32 cellular contexts compared by ENCODE assay signal in genomic region chr11:86269645-86270044, GRCh38.
"Had no signal": no experiment of that assay in that cellular context is flagged by ENCODE, and none has a peak within 500 bp of the region (broad histone marks: within the 10 kb centered on the region; RNA-seq: fewer than 3 reads in every experiment).

No MANE protein-coding gene starts in this region.

- H3K4me1 ChIP-seq: left lung, lower lobe of right lung, prostate gland, suprapubic skin had no signal

- H3K9me3 ChIP-seq: left lung, lower lobe of right lung, pancreas, prostate gland, stomach, suprapubic skin, thoracic aorta, tibial artery, uterus had no signal

- DNase-seq: hypothalamus; immature natural killer cell; kidney; left colon; left lung; lower lobe of right lung; mammary epithelial cell; mesendoderm; naive B cell; nucleus accumbens; pancreas; posterior cingulate gyrus; retina; right cardiac atrium; stimulated activated CD4-positive, alpha-beta T cell treated with anti-CD3 and anti-CD28 coated beads, Interleukin-12 subunit alpha, Interleukin-12 subunit beta, amount 100 ng/mL, for 4 hours; stimulated activated CD4-positive, alpha-beta T cell treated with anti-CD3 and anti-CD28 coated beads, Interleukin-15, amount 100 ng/mL, for 24 hours; stimulated activated CD4-positive, alpha-beta T cell treated with anti-CD3 and anti-CD28 coated beads, Interleukin-2, amount 100 ng/mL, for 24 hours; stimulated activated CD4-positive, alpha-beta T cell treated with anti-CD3 and anti-CD28 coated beads, Interleukin-4, amount 100 ng/mL, for 1 hour; stimulated activated naive B cell treated with anti-CD40 and anti-IgM and Interleukin-4, amounts not matched to agents 10 μg/mL and 1 μg/mL and 100 μg/mL, for 72 hours; stimulated activated naive CD8-positive, alpha-beta T cell treated with anti-CD3 and anti-CD28 coated beads, Interleukin-15, Interleukin-2, amounts not matched to agents 100 U/mL and 50 U/mL, for 24 hours; stomach; tibial artery; uterus had no signal

- ATAC-seq: left colon; left lung; lower lobe of right lung; pancreas; right cardiac atrium; sciatic nerve; stimulated activated naive B cell treated with anti-CD40 and anti-IgM and Interleukin-4, amounts not matched to agents 10 μg/mL and 1 μg/mL and 100 μg/mL, for 72 hours; stimulated activated naive CD8-positive, alpha-beta T cell treated with anti-CD3 and anti-CD28 coated beads, Interleukin-15, Interleukin-2, amounts not matched to agents 100 U/mL and 50 U/mL, for 24 hours had no signal

- H3K27ac Mint-ChIP-seq: mesothelial cell of epicardium, type B pancreatic cell had no signal

- H3K36me3 ChIP-seq: pancreas, prostate gland, uterus had no signal

- H3K27me3 Mint-ChIP-seq: naive B cell; stimulated activated naive B cell treated with anti-CD40 and anti-IgM and Interleukin-4, amounts not matched to agents 10 μg/mL and 1 μg/mL and 100 μg/mL, for 72 hours; type B pancreatic cell had no signal

- H3K9me3 Mint-ChIP-seq: immature natural killer cell; nephron; neural crest cell; stimulated activated naive B cell treated with anti-CD40 and anti-IgM and Interleukin-4, amounts not matched to agents 10 μg/mL and 1 μg/mL and 100 μg/mL, for 72 hours; type B pancreatic cell had no signal

- FAIRE-seq: kidney, pancreas had no signal

- H3K4me3 ChIP-seq: left lung, lower lobe of right lung, pancreas, prostate gland, skin epidermis, stomach, suprapubic skin, thoracic aorta, tibial artery, uterus had no signal

- H3K4me3 Mint-ChIP-seq: immature natural killer cell; mesothelial cell of epicardium; naive B cell; nephron; neural crest cell; stimulated activated naive B cell treated with anti-CD40 and anti-IgM and Interleukin-4, amounts not matched to agents 10 μg/mL and 1 μg/mL and 100 μg/mL, for 72 hours; type B pancreatic cell had no signal

- H3K27ac ChIP-seq: left lung, lower lobe of right lung, pancreas, prostate gland, skin epidermis, stomach, suprapubic skin, thoracic aorta, tibial artery, uterus had no signal

- H3K4me1 Mint-ChIP-seq: mesothelial cell of epicardium, neural crest cell had no signal

- H3K27me3 ChIP-seq: left lung, pancreas, stomach, suprapubic skin, tibial artery, uterus had no signal
